Comparison of ENCODE assay signal across 20 cellular contexts in genomic region chr20:15487682-15488081, GRCh38.
"Had no signal": no experiment of that assay in that cellular context is flagged by ENCODE, and none has a peak within 500 bp of the region (broad histone marks: within the 10 kb centered on the region; RNA-seq: fewer than 3 reads in every experiment).

No MANE protein-coding gene starts in this region.

- H3K27me3 Mint-ChIP-seq: effector memory CD8-positive, alpha-beta T cell; natural killer cell treated with Interleukin-12 subunit alpha and Interleukin-12 subunit beta and Interleukin-15 and Interleukin-18, amount 100 ng/mL, for 72 hours; type B pancreatic cell had no signal

- DNase-seq: cortex of kidney; effector memory CD8-positive, alpha-beta T cell; gastrocnemius medialis; head of caudate nucleus; left ventricle myocardium superior; lower lobe of right lung; mucosa of descending colon; naive B cell; pancreas; stimulated activated CD4-positive, alpha-beta T cell treated with anti-CD3 and anti-CD28 coated beads, Interleukin-2, amount 100 ng/mL, for 24 hours; stimulated activated CD4-positive, alpha-beta T cell treated with anti-CD3 and anti-CD28 coated beads, Interleukin-4, amount 100 ng/mL, for 24 hours; stimulated activated naive CD4-positive, alpha-beta T cell treated with Interleukin-2 at 50 U/mL for 16 hours; stomach; thyroid gland had no signal

- H3K27ac Mint-ChIP-seq: effector memory CD8-positive, alpha-beta T cell; mesothelial cell of epicardium; naive B cell; natural killer cell treated with Interleukin-12 subunit alpha and Interleukin-12 subunit beta and Interleukin-15 and Interleukin-18, amount 100 ng/mL, for 72 hours; stimulated activated effector memory CD8-positive, alpha-beta T cell treated with anti-CD3 and anti-CD28 coated beads, Interleukin-12 subunit alpha, Interleukin-12 subunit beta, amount 100 ng/mL, for 72 hours; type B pancreatic cell had no signal

- H3K4me1 Mint-ChIP-seq: neural crest cell; stimulated activated effector memory CD8-positive, alpha-beta T cell treated with anti-CD3 and anti-CD28 coated beads, Interleukin-12 subunit alpha, Interleukin-12 subunit beta, amount 100 ng/mL, for 72 hours had no signal

- H3K27me3 ChIP-seq: gastrocnemius medialis, neutrophil, pancreas, stomach, thyroid gland had no signal

- H3K27ac ChIP-seq: gastrocnemius medialis, lower lobe of right lung, neutrophil, pancreas, stomach, thyroid gland had no signal

- H3K9me3 ChIP-seq: gastrocnemius medialis, lower lobe of right lung, mucosa of descending colon, neutrophil, pancreas, stomach, thyroid gland had no signal

- H3K4me3 ChIP-seq: gastrocnemius medialis, lower lobe of right lung, mucosa of descending colon, pancreas, stomach, thyroid gland had no signal

- H3K4me1 ChIP-seq: gastrocnemius medialis, lower lobe of right lung, pancreas, stomach, thyroid gland had no signal

- H3K4me3 Mint-ChIP-seq: effector memory CD8-positive, alpha-beta T cell; mesothelial cell of epicardium; naive B cell; natural killer cell treated with Interleukin-12 subunit alpha and Interleukin-12 subunit beta and Interleukin-15 and Interleukin-18, amount 100 ng/mL, for 72 hours; neural crest cell; stimulated activated effector memory CD8-positive, alpha-beta T cell treated with anti-CD3 and anti-CD28 coated beads, Interleukin-12 subunit alpha, Interleukin-12 subunit beta, amount 100 ng/mL, for 72 hours; type B pancreatic cell had no signal

- H3K36me3 Mint-ChIP-seq: naive B cell; natural killer cell treated with Interleukin-12 subunit alpha and Interleukin-12 subunit beta and Interleukin-15 and Interleukin-18, amount 100 ng/mL, for 72 hours; stimulated activated effector memory CD8-positive, alpha-beta T cell treated with anti-CD3 and anti-CD28 coated beads, Interleukin-12 subunit alpha, Interleukin-12 subunit beta, amount 100 ng/mL, for 72 hours; type B pancreatic cell had no signal

- H3K36me3 ChIP-seq: gastrocnemius medialis, lower lobe of right lung, neutrophil, pancreas, stomach, thyroid gland had no signal
